ENCODE assay signal across 11 cellular contexts in the genomic region with DNA sequence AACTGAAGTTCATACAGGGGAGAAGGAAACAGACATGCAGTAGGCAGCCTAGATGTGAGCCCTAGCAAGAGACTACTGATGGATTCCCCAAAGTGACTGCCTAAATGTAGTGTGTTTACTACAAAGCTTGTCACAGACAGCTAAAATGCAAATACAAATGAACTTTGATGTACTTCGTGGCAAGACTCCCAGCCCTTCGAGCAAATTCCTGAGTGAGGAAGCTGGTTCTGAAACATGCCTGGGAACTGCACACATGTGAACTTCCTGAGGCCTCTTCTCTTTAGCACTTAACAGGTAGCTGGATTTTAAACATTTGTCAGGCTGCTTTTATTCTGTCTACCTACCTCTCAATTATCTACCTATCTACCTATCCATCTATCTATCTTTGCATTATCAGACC. TPM values are rescaled to one million over a fixed set of nuclear protein-coding genes. Genes with fewer than 3 reads are reported as not detected.
DNase-seq lines count a peak whose midpoint lies in the region; ATAC-seq, FAIRE-seq and TF ChIP-seq lines count a peak whose summit lies in the region.
"Had no signal": no experiment of that assay in that cellular context is flagged by ENCODE, and none has a peak within 500 bp of the region (broad histone marks: within the 10 kb centered on the region; RNA-seq: fewer than 3 reads in every experiment).

No MANE protein-coding gene starts in this region.

- intact Hi-C loops in breast epithelium (cut with DNase I; ENCODE audit: low total_unique reads) (no loop called here), left lung (cut with DNase I) (no loop called here), stomach (cut with DNase I; ENCODE audit: low total_unique reads) (loop anchor here (10.0 kb wide), 1 partner anchor 108 kb away; no protein-coding TSS in a partner anchor)

- H3K4me3 ChIP-seq in breast epithelium (no peak overlapping the region), left lung (no peak overlapping the region), stomach (no peak overlapping the region)

- TF ChIP-seq CTCF in breast epithelium (IDR thresholded peaks at IDR 0.05): no peak
- no peak for TF ChIP-seq CTCF in left lung (IDR thresholded peaks at IDR 0.05)
- no peak for TF ChIP-seq CTCF in stomach (IDR thresholded peaks at IDR 0.05)

- H3K27ac ChIP-seq in breast epithelium: peak overlapping the region; percentile 71 to 100
- peak overlapping the region; percentile 38 to 39 for H3K27ac ChIP-seq in left lung
- peak overlapping the region in 3 of 5 donors; percentile 18 to 100 (median 99) for H3K27ac ChIP-seq in stomach

- H3K9me3 ChIP-seq in breast epithelium (no peaks in the 10 kb centered on the region), left lung (no peaks in the 10 kb centered on the region), stomach (no peaks in the 10 kb centered on the region)

- ATAC-seq in left lung (no peak), HG02840 (IDR thresholded peaks at IDR 0.05; ENCODE audit: low FRiP score, unreplicated experiment) (no peak), HG02884 (IDR thresholded peaks at IDR 0.05; ENCODE audit: unreplicated experiment) (no peak)

- peaks cover 8 to 36% of the 10 kb centered on the region in 2 donors for H3K4me1 ChIP-seq in breast epithelium
- H3K4me1 ChIP-seq in left lung: peaks cover 18 to 73% of the 10 kb centered on the region in 2 donors
- peaks cover 29 to 86% (median 50%) of the 10 kb centered on the region in 4 donors for H3K4me1 ChIP-seq in stomach

- WGBS in stomach, 5 donors: 7 to 18% (median 10%) methylated on average over 2 of the region's 2 CpGs

- TF ChIP-seq POLR2A in breast epithelium (IDR thresholded peaks at IDR 0.05) (no peak), stomach (IDR thresholded peaks at IDR 0.05) (no peak)

- peak; percentile 68 for DNase-seq in M059J (ENCODE audit: low read depth)
- peak in 1 of 2 donors; percentile 67 for DNase-seq in breast epithelium (ENCODE audit: low spot score in 2 of 2)
- DNase-seq in left lung: no peak
- DNase-seq in stomach: no peak
- no peak for DNase-seq in urothelium cell line (ENCODE audit: low spot score)
- DNase-seq in GOT3 (lab: John Stamatoyannopoulos, UW): no peak
- DNase-seq: HCEC 1CT, MM.1S, NCI-H510A had no signal

- H3K27me3 ChIP-seq in breast epithelium (no peaks in the 10 kb centered on the region), left lung (no peaks in the 10 kb centered on the region), stomach (no peaks in the 10 kb centered on the region)

- no peak for FAIRE-seq in urothelium cell line (lab: Jason Lieb, UNC)

- H3K36me3 ChIP-seq in breast epithelium (no peaks in the 10 kb centered on the region), left lung (no peaks in the 10 kb centered on the region), stomach (no peaks in the 10 kb centered on the region)

- TF ChIP-seq EP300 in stomach (IDR thresholded peaks at IDR 0.05): no peak

RNA-seq across cellular contexts. Expression of a gene that starts 6.7 kb away (rescaled TPM):
- 49.0 and 84.1 TPM in 2 replicates for total RNA-seq in M059J (2014; rRNA removed; shearing (Covaris generic))
- 100 to 1,000 TPM in 1 of 3 donors, 10 to 100 TPM in 2; 60.3 to 108 (median 84.9) TPM for total RNA-seq in breast epithelium
- total RNA-seq in left lung: 100 to 1,000 TPM; 114 to 135 TPM
- 100 to 1,000 TPM in 2 of 5 donors, 10 to 100 TPM in 3; 58.3 to 218 (median 81.1) TPM for total RNA-seq in stomach
- 10 to 100 TPM; 39.6 to 57.0 (median 51.5) TPM for polyA plus RNA-seq in stomach

Comparison
In these comparisons a context has a peak if more than half of its experiments do, and no peak if none do; other contexts are left out.
1. H3K27ac ChIP-seq: peak in every context shown above with its lines; median percentile 99 in stomach; 86 in breast epithelium; 38 in left lung.